In the genomic region with DNA sequence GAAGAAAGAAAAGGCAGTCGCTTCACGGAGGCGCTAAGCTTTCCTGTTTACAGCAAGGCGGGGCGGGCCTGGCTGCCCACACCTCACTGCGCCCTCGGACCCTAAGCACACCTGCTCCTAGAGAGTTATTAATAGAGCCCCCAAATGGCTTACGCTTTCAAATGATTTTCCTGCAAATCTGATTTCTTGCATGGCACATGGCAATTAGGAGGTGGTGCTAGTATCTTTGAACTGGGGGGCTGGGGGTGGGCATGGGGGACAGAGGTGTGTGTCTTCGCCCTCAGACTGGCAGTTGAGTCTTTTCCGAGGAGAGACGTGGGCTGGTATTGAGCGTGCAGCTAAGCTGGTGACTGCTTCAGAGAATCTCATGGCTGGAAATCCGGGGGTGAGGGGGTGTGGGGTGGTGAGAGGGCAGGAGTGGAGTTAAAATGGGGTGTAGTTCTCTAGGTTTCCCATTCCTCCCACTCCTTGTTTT, we compare ENCODE assay signal across 8 cellular contexts. TPM values are rescaled to one million over a fixed set of nuclear protein-coding genes. Genes with fewer than 3 reads are reported as not detected.
DNase-seq lines count a peak whose midpoint lies in the region; ATAC-seq and TF ChIP-seq lines count a peak whose summit lies in the region.

No MANE protein-coding gene starts in this region.

- H3K27me3 Mint-ChIP-seq in CD14-positive monocyte (ENCODE audit: low read depth in 3 of 3): peaks cover 47 to 61% (median 48%) of the 10 kb centered on the region in 3 donors
- no peaks in the 10 kb centered on the region for H3K27me3 Mint-ChIP-seq in activated T-helper 1 cell treated with anti-CD3 and anti-CD28 coated beads, Interleukin-12 subunit alpha, Interleukin-12 subunit beta, Interleukin-2, Interleukin-4 antibody, amounts not matched to agents 30 ng/mL and 10 ng/mL and 1 ng/mL, durations not matched to agents 14 hours and 24 hours and 36 hours (ENCODE audit: insufficient read depth)

- ATAC-seq in HG03460 (IDR thresholded peaks at IDR 0.05; ENCODE audit: unreplicated experiment) (peak; percentile 20), GM21381 (IDR thresholded peaks at IDR 0.05; ENCODE audit: unreplicated experiment) (no peak), GM19467 (IDR thresholded peaks at IDR 0.05; ENCODE audit: unreplicated experiment) (no peak)

- TF ChIP-seq CTCF in CD14-positive monocyte (IDR thresholded peaks at IDR 0.05) (no peak), right atrium auricular region (IDR thresholded peaks at IDR 0.05) (no peak)

- H3K4me3 Mint-ChIP-seq in CD14-positive monocyte: peak overlapping the region; percentile 43 to 99
- peak overlapping the region; percentile 97 for H3K4me3 Mint-ChIP-seq in activated T-helper 1 cell treated with anti-CD3 and anti-CD28 coated beads, Interleukin-12 subunit alpha, Interleukin-12 subunit beta, Interleukin-2, Interleukin-4 antibody, amounts not matched to agents 30 ng/mL and 10 ng/mL and 1 ng/mL, durations not matched to agents 14 hours and 24 hours and 36 hours

- no peak for DNase-seq in CD14-positive monocyte (ENCODE audit: low spot score)
- DNase-seq in activated T-helper 1 cell treated with anti-CD3 and anti-CD28 coated beads, Interleukin-12 subunit alpha, Interleukin-12 subunit beta, Interleukin-2, Interleukin-4 antibody, amounts not matched to agents 30 ng/mL and 10 ng/mL and 1 ng/mL, durations not matched to agents 14 hours and 24 hours and 36 hours (ENCODE audit: low spot score): peak; percentile 11
- DNase-seq in right atrium auricular region (ENCODE audit: low spot score): no peak
- peak; percentile 74 for DNase-seq in stimulated activated CD4-positive, alpha-beta T cell treated with anti-CD3 and anti-CD28 coated beads, Interleukin-2, amount 100 ng/mL, for 4 hours (ENCODE audit: low read depth)
- DNase-seq in NCI-H128 (lab: John Stamatoyannopoulos, UW; ENCODE audit: unreplicated experiment): no peak

- H3K9me3 Mint-ChIP-seq in CD14-positive monocyte: peaks cover 0 to 11% (median 6%) of the 10 kb centered on the region in 7 donors
- no peaks in the 10 kb centered on the region for H3K9me3 Mint-ChIP-seq in activated T-helper 1 cell treated with anti-CD3 and anti-CD28 coated beads, Interleukin-12 subunit alpha, Interleukin-12 subunit beta, Interleukin-2, Interleukin-4 antibody, amounts not matched to agents 30 ng/mL and 10 ng/mL and 1 ng/mL, durations not matched to agents 14 hours and 24 hours and 36 hours

- intact Hi-C loops in CD14-positive monocyte (cut with micrococcal nuclease): loop anchor here in 1 of 2 donors (5.0 kb wide), 1 partner anchor 49 kb away; no protein-coding TSS in a partner anchor
- intact Hi-C loops in activated T-helper 1 cell treated with anti-CD3 and anti-CD28 coated beads, Interleukin-12 subunit alpha, Interleukin-12 subunit beta, Interleukin-2, Interleukin-4 antibody, amounts not matched to agents 30 ng/mL and 10 ng/mL and 1 ng/mL, durations not matched to agents 14 hours and 24 hours and 36 hours (cut with micrococcal nuclease): loop anchor here (1.0 to 5.0 kb wide), 7 partner anchors 50 to 796 kb away; a partner anchor contains a TSS

- no peaks in the 10 kb centered on the region for H3K9me3 ChIP-seq in right atrium auricular region

- H3K27ac Mint-ChIP-seq in CD14-positive monocyte: peak overlapping the region in 2 of 7 donors; percentile 28 to 60
- peak overlapping the region; percentile 95 for H3K27ac Mint-ChIP-seq in activated T-helper 1 cell treated with anti-CD3 and anti-CD28 coated beads, Interleukin-12 subunit alpha, Interleukin-12 subunit beta, Interleukin-2, Interleukin-4 antibody, amounts not matched to agents 30 ng/mL and 10 ng/mL and 1 ng/mL, durations not matched to agents 14 hours and 24 hours and 36 hours

- peak overlapping the region; percentile 88 to 95 for H3K27ac ChIP-seq in right atrium auricular region

- H3K4me1 Mint-ChIP-seq in CD14-positive monocyte: peaks cover 36% of the 10 kb centered on the region
- H3K4me1 Mint-ChIP-seq in activated T-helper 1 cell treated with anti-CD3 and anti-CD28 coated beads, Interleukin-12 subunit alpha, Interleukin-12 subunit beta, Interleukin-2, Interleukin-4 antibody, amounts not matched to agents 30 ng/mL and 10 ng/mL and 1 ng/mL, durations not matched to agents 14 hours and 24 hours and 36 hours (ENCODE audit: low read depth): peaks cover 77% of the 10 kb centered on the region

- H3K36me3 Mint-ChIP-seq in CD14-positive monocyte: peaks cover 4 to 16% of the 10 kb centered on the region in 2 donors
- H3K36me3 Mint-ChIP-seq in activated T-helper 1 cell treated with anti-CD3 and anti-CD28 coated beads, Interleukin-12 subunit alpha, Interleukin-12 subunit beta, Interleukin-2, Interleukin-4 antibody, amounts not matched to agents 30 ng/mL and 10 ng/mL and 1 ng/mL, durations not matched to agents 14 hours and 24 hours and 36 hours (ENCODE audit: low read depth): peaks cover 35% of the 10 kb centered on the region

- H3K36me3 ChIP-seq in right atrium auricular region: peaks cover 25% of the 10 kb centered on the region

- H3K4me3 ChIP-seq in right atrium auricular region: peak overlapping the region; percentile 65 to 75

- H3K4me1 ChIP-seq in right atrium auricular region: peaks cover 0 to 42% of the 10 kb centered on the region in 2 donors

- no peaks in the 10 kb centered on the region for H3K27me3 ChIP-seq in right atrium auricular region

RNA-seq across cellular contexts. Expression of a gene that starts 1.3 kb away (rescaled TPM):
- polyA plus RNA-seq in CD14-positive monocyte: under 1 TPM; 0.43 to 0.64 TPM
- total RNA-seq in activated T-helper 1 cell treated with anti-CD3 and anti-CD28 coated beads, Interleukin-12 subunit alpha, Interleukin-12 subunit beta, Interleukin-2, Interleukin-4 antibody, amounts not matched to agents 30 ng/mL and 10 ng/mL and 1 ng/mL, durations not matched to agents 14 hours and 24 hours and 36 hours: 42.5 and 42.9 TPM in 2 replicates
- total RNA-seq in right atrium auricular region: 100 to 1,000 TPM in 1 of 2 donors, 10 to 100 TPM in 1; 92.2 to 125 TPM

Comparison
In these comparisons a context has a peak if more than half of its experiments do, and no peak if none do; other contexts are left out.
1. DNase-seq: peak in activated T-helper 1 cell treated with anti-CD3 and anti-CD28 coated beads, Interleukin-12 subunit alpha, Interleukin-12 subunit beta, Interleukin-2, Interleukin-4 antibody, amounts not matched to agents 30 ng/mL and 10 ng/mL and 1 ng/mL, durations not matched to agents 14 hours and 24 hours and 36 hours (single experiment) and stimulated activated CD4-positive, alpha-beta T cell treated with anti-CD3 and anti-CD28 coated beads, Interleukin-2, amount 100 ng/mL, for 4 hours (single experiment); none in CD14-positive monocyte (single experiment), right atrium auricular region (single experiment) and NCI-H128 (single experiment).